ENCODE assay signal across 28 cellular contexts in genomic region chr10:122311051-122311410, GRCh38. TPM values are rescaled to one million over a fixed set of nuclear protein-coding genes. Genes with fewer than 3 reads are reported as not detected.
DNase-seq lines count a peak whose midpoint lies in the region; ATAC-seq and TF ChIP-seq lines count a peak whose summit lies in the region.
"Had no signal": no experiment of that assay in that cellular context is flagged by ENCODE, and none has a peak within 500 bp of the region (broad histone marks: within the 10 kb centered on the region; RNA-seq: fewer than 3 reads in every experiment).

No MANE protein-coding gene starts in this region.

- H3K27ac Mint-ChIP-seq in natural killer cell: no peak overlapping the region
- H3K27ac Mint-ChIP-seq: activated CD4-positive, alpha-beta T cell treated with anti-CD3 and anti-CD28 coated beads, Interleukin-2, amount 10 ng/mL, durations not matched to agents 24 days and 14 days; activated naive CD8-positive, alpha-beta T cell; activated T-cell treated with anti-CD3 and anti-CD28 coated beads, Interleukin-2, amount 50 U/mL, for 24 hours; effector memory CD8-positive, alpha-beta T cell; T-cell had no signal

- H3K27me3 ChIP-seq in esophagus muscularis mucosa: no peaks in the 10 kb centered on the region
- H3K27me3 ChIP-seq in muscle layer of duodenum (ENCODE audit: low read depth, low read length): no peaks in the 10 kb centered on the region
- H3K27me3 ChIP-seq in transverse colon: no peaks in the 10 kb centered on the region
- H3K27me3 ChIP-seq: tibial nerve had no signal

- H3K36me3 Mint-ChIP-seq in natural killer cell: no peaks in the 10 kb centered on the region
- H3K36me3 Mint-ChIP-seq: activated naive CD8-positive, alpha-beta T cell; T-cell had no signal

- peak overlapping the region; percentile 100 for H3K27ac ChIP-seq in RWPE1
- H3K27ac ChIP-seq in esophagus muscularis mucosa (replicated peaks in 1 of 4): peak overlapping the region; percentile 88 to 92 (median 92)
- peak overlapping the region; percentile 48 for H3K27ac ChIP-seq in muscle layer of duodenum (ENCODE audit: low read length)
- peak overlapping the region; percentile 76 to 88 (median 80) for H3K27ac ChIP-seq in transverse colon
- H3K27ac ChIP-seq: coronary artery had no signal

- H3K9me3 Mint-ChIP-seq in natural killer cell: no peaks in the 10 kb centered on the region
- H3K9me3 Mint-ChIP-seq: activated CD4-positive, alpha-beta T cell treated with anti-CD3 and anti-CD28 coated beads, Interleukin-2, amount 10 ng/mL, durations not matched to agents 24 days and 14 days; activated T-cell treated with anti-CD3 and anti-CD28 coated beads, Interleukin-2, amount 50 U/mL, for 24 hours; effector memory CD8-positive, alpha-beta T cell had no signal

- H3K4me1 ChIP-seq in esophagus muscularis mucosa (peaks cover 24 to 50% (median 44%) of the 10 kb centered on the region in 4 donors), muscle layer of duodenum (ENCODE audit: control insufficient read depth in 1 of 2, insufficient read depth in 2 of 2, low read length in 2 of 2) (peaks cover 16 to 21% of the 10 kb centered on the region in 2 donors), transverse colon (peaks cover 12 to 45% (median 37%) of the 10 kb centered on the region in 4 donors)
- H3K4me1 ChIP-seq: HAP-1 had no signal

- TF ChIP-seq EP300 in esophagus muscularis mucosa (IDR thresholded peaks at IDR 0.05) (no peak), transverse colon (IDR thresholded peaks at IDR 0.05; ENCODE audit: low read depth) (no peak)

- no peak for TF ChIP-seq POLR2A in esophagus muscularis mucosa (IDR thresholded peaks at IDR 0.05; ENCODE audit: low read depth)
- TF ChIP-seq POLR2A in transverse colon (IDR thresholded peaks at IDR 0.05): no peak

- in situ Hi-C loops in transverse colon (cut with MboI; ENCODE audit: low pct_ligation_motif_present in 1 of 4, low pct_unique_long_range_greater_than_20kb in 1 of 4, low sequenced_read_pairs in 3 of 4): no loop called here

- H3K36me3 ChIP-seq in esophagus muscularis mucosa (no peaks in the 10 kb centered on the region), muscle layer of duodenum (ENCODE audit: control insufficient read depth in 1 of 2, insufficient read depth in 2 of 2, low read length in 2 of 2) (peaks cover 0 to 3% of the 10 kb centered on the region in 2 donors), transverse colon (no peaks in the 10 kb centered on the region)
- H3K36me3 ChIP-seq: HAP-1, tibial nerve had no signal

- no peak for DNase-seq in RWPE1 (ENCODE audit: low spot score)
- no peak for DNase-seq in esophagus muscularis mucosa (ENCODE audit: extremely low spot score)
- no peak for DNase-seq in transverse colon
- DNase-seq in occipital lobe (lab: John Stamatoyannopoulos, UW): no peak
- DNase-seq in AG08396 (ENCODE audit: low spot score): no peak
- DNase-seq in natural killer cell: no peak
- DNase-seq: activated CD4-positive, alpha-beta T cell treated with anti-CD3 and anti-CD28 coated beads, Interleukin-2, amount 10 ng/mL, durations not matched to agents 24 days and 14 days; activated effector memory CD4-positive, alpha-beta T cell treated with anti-CD3 and anti-CD28 coated beads, Interleukin-2, amount 50 U/mL, for 16 hours; activated T-cell treated with anti-CD3 and anti-CD28 coated beads, Interleukin-2, amount 50 U/mL, for 24 hours; C1 segment of cervical spinal cord; DMS79; effector memory CD8-positive, alpha-beta T cell; erythroblast; Kasumi-1; left ventricle myocardium superior; NCI-H1436; NCI-H2107; NCI-H446; NCI-H774; stimulated activated CD4-positive, alpha-beta T cell treated with anti-CD3 and anti-CD28 coated beads, Interleukin-4, amount 100 ng/mL, for 24 hours; T-cell had no signal

- H3K4me3 Mint-ChIP-seq in natural killer cell: no peak overlapping the region
- H3K4me3 Mint-ChIP-seq: activated CD4-positive, alpha-beta T cell treated with anti-CD3 and anti-CD28 coated beads, Interleukin-2, amount 10 ng/mL, durations not matched to agents 24 days and 14 days; activated naive CD8-positive, alpha-beta T cell; activated T-cell treated with anti-CD3 and anti-CD28 coated beads, Interleukin-2, amount 50 U/mL, for 24 hours; effector memory CD8-positive, alpha-beta T cell; T-cell had no signal

- no peaks in the 10 kb centered on the region for H3K4me1 Mint-ChIP-seq in natural killer cell
- H3K4me1 Mint-ChIP-seq: activated CD4-positive, alpha-beta T cell treated with anti-CD3 and anti-CD28 coated beads, Interleukin-2, amount 10 ng/mL, durations not matched to agents 24 days and 14 days; T-cell had no signal

- TF ChIP-seq CTCF in RWPE1 (conservative IDR thresholded peaks at IDR 0.05; ENCODE audit: low read depth) (no peak), esophagus muscularis mucosa (IDR thresholded peaks at IDR 0.05) (no peak), transverse colon (IDR thresholded peaks at IDR 0.05) (no peak), natural killer cell (IDR thresholded peaks at IDR 0.05) (no peak)

- H3K4me3 ChIP-seq in esophagus muscularis mucosa (no peak overlapping the region), muscle layer of duodenum (ENCODE audit: low read depth in 1 of 2, low read length in 2 of 2) (no peak overlapping the region), transverse colon (no peak overlapping the region)
- H3K4me3 ChIP-seq: coronary artery, HAP-1, tibial nerve had no signal

- CTCF ChIA-PET in RWPE1 (lab: Yijun Ruan, JAX): interaction anchor here (1.0 kb wide), 1 partner anchor 12 kb away, joined by 3 read pairs; no protein-coding TSS in a partner anchor

- WGBS in esophagus muscularis mucosa: 70% methylated on average over 5 of the region's 5 CpGs
- 24 to 49% methylated on average over 3 to 5 of the region's 5 CpGs for WGBS in transverse colon (ENCODE audit: low coverage in 1 of 2), 2 donors

- no peak for ATAC-seq in natural killer cell
- ATAC-seq: effector memory CD8-positive, alpha-beta T cell; left ventricle myocardium superior; T-cell had no signal

- intact Hi-C loops in esophagus muscularis mucosa (cut with DNase I) (no loop called here), transverse colon (cut with DNase I; ENCODE audit: low total_unique reads) (loop anchor here (5.0 kb wide), 1 partner anchor 2001 kb away; no protein-coding TSS in a partner anchor), natural killer cell (cut with micrococcal nuclease) (no loop called here)

- H3K9me3 ChIP-seq in esophagus muscularis mucosa (no peaks in the 10 kb centered on the region), muscle layer of duodenum (ENCODE audit: control insufficient read depth in 1 of 2, low read length in 2 of 2) (no peaks in the 10 kb centered on the region), transverse colon (no peaks in the 10 kb centered on the region)
- H3K9me3 ChIP-seq: HAP-1, tibial nerve had no signal

- POLR2A ChIA-PET in RWPE1 (lab: Yijun Ruan, JAX; ENCODE audit: low non-redundant PET): no interaction called here

- peaks cover 23 to 25% of the 10 kb centered on the region in 2 donors for H3K27me3 Mint-ChIP-seq in natural killer cell (ENCODE audit: low read depth in 2 of 2)

RNA-seq across cellular contexts. Expression of gene BTBD16, which starts 39.9 kb away (rescaled TPM):
- total RNA-seq in esophagus muscularis mucosa: under 1 TPM in 1 of 4 donors, not detected in 3; 0.29 TPM
- not detected for total RNA-seq in transverse colon
- not detected for total RNA-seq in occipital lobe
- not detected for total RNA-seq in natural killer cell
- total RNA-seq: activated CD4-positive, alpha-beta T cell treated with anti-CD3 and anti-CD28 coated beads, Interleukin-2, amount 10 ng/mL, durations not matched to agents 24 days and 14 days; left ventricle myocardium superior; RPMI7951; SK-MEL-5; T-cell had no signal

Comparison
In these comparisons a context has a peak if more than half of its experiments do, and no peak if none do; other contexts are left out.
1. H3K27ac ChIP-seq: peak in every context shown above with its lines; median percentile 100 in RWPE1; 92 in esophagus muscularis mucosa; 80 in transverse colon; 48 in muscle layer of duodenum.